In genomic region chrX:118115948-118116307, GRCh38 we compare ENCODE assay signal across 8 cellular contexts. TPM values are rescaled to one million over a fixed set of nuclear protein-coding genes. Genes with fewer than 3 reads are reported as not detected.
DNase-seq lines count a peak whose midpoint lies in the region; ATAC-seq and TF ChIP-seq lines count a peak whose summit lies in the region.

No MANE protein-coding gene starts in this region.

- H3K4me3 Mint-ChIP-seq in activated B cell treated with CpG ODN at 0.5 μM for 24 hours, result peak overlapping the region; percentile 68

- no peak for TF ChIP-seq POLR2A in heart left ventricle (IDR thresholded peaks at IDR 0.05)
- no peak for TF ChIP-seq POLR2A in sigmoid colon (IDR thresholded peaks at IDR 0.05)

- TF ChIP-seq EP300 in sigmoid colon (IDR thresholded peaks at IDR 0.05), result no peak

- H3K9me3 Mint-ChIP-seq in activated B cell treated with CpG ODN at 0.5 μM for 24 hours, result no peaks in the 10 kb centered on the region

- peaks cover 7% of the 10 kb centered on the region for H3K4me1 Mint-ChIP-seq in activated B cell treated with CpG ODN at 0.5 μM for 24 hours

- POLR2A ChIA-PET in activated B cell treated with CpG ODN at 0.5 μM for 24 hours (lab: Charles Lee), result no interaction called here

- CTCF ChIA-PET in activated B cell treated with CpG ODN at 0.5 μM for 24 hours (lab: Charles Lee), result no interaction called here

- H3K27me3 Mint-ChIP-seq in activated B cell treated with CpG ODN at 0.5 μM for 24 hours, result peaks cover 9% of the 10 kb centered on the region

- H3K27ac ChIP-seq in heart left ventricle (peak overlapping the region in 11 of 12 donors; percentile 47 to 86 (median 77)), sigmoid colon (peak overlapping the region; percentile 77 to 82 (median 80))

- H3K4me3 ChIP-seq in heart left ventricle (peak overlapping the region; percentile 37 to 82 (median 62)), sigmoid colon (peak overlapping the region; percentile 55 to 71 (median 67))

- H3K4me1 ChIP-seq in heart left ventricle (peaks cover 0 to 4% (median 0%) of the 10 kb centered on the region in 12 donors), sigmoid colon (peaks cover 0 to 5% (median 2%) of the 10 kb centered on the region in 4 donors)

- H3K9me3 ChIP-seq in heart left ventricle (no peaks in the 10 kb centered on the region), sigmoid colon (no peaks in the 10 kb centered on the region)

- TF ChIP-seq CTCF in activated B cell treated with CpG ODN at 0.5 μM for 24 hours (IDR thresholded peaks at IDR 0.05), result no peak
- TF ChIP-seq CTCF in heart left ventricle (IDR thresholded peaks at IDR 0.05), result no peak
- no peak for TF ChIP-seq CTCF in sigmoid colon (IDR thresholded peaks at IDR 0.05)

- H3K27me3 ChIP-seq in heart left ventricle (peaks cover 0 to 11% (median 0%) of the 10 kb centered on the region in 9 donors), sigmoid colon (no peaks in the 10 kb centered on the region)

- H3K36me3 ChIP-seq in heart left ventricle (no peaks in the 10 kb centered on the region), sigmoid colon (no peaks in the 10 kb centered on the region)

- DNase-seq in activated B cell treated with CpG ODN at 0.5 μM for 24 hours (no peak), heart left ventricle (no peak), sigmoid colon (no peak), glomerular visceral epithelial cell (ENCODE audit: extremely low spot score) (no peak), left colon (no peak), midbrain (lab: John Stamatoyannopoulos, UW) (no peak)

- 3 to 29% (median 15%) methylated on average over 11 of the region's 11 CpGs for WGBS in heart left ventricle, 4 donors
- 4 to 10% methylated on average over 11 of the region's 11 CpGs for WGBS in sigmoid colon, 2 donors

- ATAC-seq in GM21723 (IDR thresholded peaks at IDR 0.05; ENCODE audit: unreplicated experiment) (peak; percentile 14), activated B cell treated with CpG ODN at 0.5 μM for 24 hours (ENCODE audit: low read depth) (no peak), heart left ventricle (peak in 2 of 4 donors; percentile 38), left colon (no peak), GM21786 (IDR thresholded peaks at IDR 0.05; ENCODE audit: unreplicated experiment) (no peak)

- no peak overlapping the region for H3K27ac Mint-ChIP-seq in activated B cell treated with CpG ODN at 0.5 μM for 24 hours

- no peaks in the 10 kb centered on the region for H3K36me3 Mint-ChIP-seq in activated B cell treated with CpG ODN at 0.5 μM for 24 hours (ENCODE audit: low read depth)

- intact Hi-C loops in activated B cell treated with CpG ODN at 0.5 μM for 24 hours (cut with micrococcal nuclease) (no loop called here), heart left ventricle (cut with DNase I) (loop anchor here in 2 of 10 donors (2.0 to 5.0 kb wide), 2 partner anchors 73 to 114 kb away; no protein-coding TSS in a partner anchor), sigmoid colon (cut with DNase I) (loop anchor here (10.0 kb wide), 1 partner anchor 229 kb away; the partner anchor contains the start of gene WDR44), left colon (cut with DNase I, micrococcal nuclease) (no loop called here)

RNA-seq across cellular contexts. Expression of gene KLHL13, which starts 0.7 kb away (rescaled TPM):
- not detected in 2 replicates for total RNA-seq in activated B cell treated with CpG ODN at 0.5 μM for 24 hours
- total RNA-seq in heart left ventricle, result 10 to 100 TPM in 4 of 9 donors, 1 to 10 TPM in 5; 5.9 to 14.2 (median 9.0) TPM
- 1 to 10 TPM; 3.4 to 3.8 TPM for polyA plus RNA-seq in heart left ventricle
- 10 to 100 TPM in 3 of 4 donors, 1 to 10 TPM in 1; 8.9 to 12.9 (median 11.7) TPM for total RNA-seq in sigmoid colon
- polyA plus RNA-seq in sigmoid colon, result 1 to 10 TPM; 1.2 to 2.3 (median 1.8) TPM
- 1 to 10 TPM; 3.0 to 6.3 TPM for total RNA-seq in left colon
